17 cellular contexts compared by ENCODE assay signal in genomic region chr5:39503148-39503547, GRCh38.
DNase-seq lines count a peak whose midpoint lies in the region; ATAC-seq and TF ChIP-seq lines count a peak whose summit lies in the region.
"Had no signal": no experiment of that assay in that cellular context is flagged by ENCODE, and none has a peak within 500 bp of the region (broad histone marks: within the 10 kb centered on the region; RNA-seq: fewer than 3 reads in every experiment).

No MANE protein-coding gene starts in this region.

- in situ Hi-C loops in IMR-90 (cut with MboI; ENCODE audit: low sequenced_read_pairs) = no loop called here

- peak; percentile 75 for DNase-seq in IMR-90
- no peak for DNase-seq in chondrocyte (ENCODE audit: low spot score)
- peak; percentile 79 for DNase-seq in iris pigment epithelial cell (ENCODE audit: low read depth)
- DNase-seq in BE2C = no peak
- no peak for DNase-seq in NCI-H526 treated with DMSO at 0.1 percent for 48 hours (lab: John Stamatoyannopoulos, UW)
- no peak for DNase-seq in mesendoderm
- DNase-seq: activated CD8-positive, alpha-beta T cell treated with anti-CD3 and anti-CD28 coated beads for 36 hours; activated gamma-delta T cell treated with Interleukin-2 at 50 U/mL for 16 hours; CD4-positive, alpha-beta T cell; MM.1S; NCI-H226; retina; stimulated activated naive CD8-positive, alpha-beta T cell treated with anti-CD3 and anti-CD28 coated beads, Interleukin-15, Interleukin-2, amounts not matched to agents 100 U/mL and 50 U/mL, for 24 hours had no signal

- POLR2A ChIA-PET in IMR-90 (lab: Charles Lee; ENCODE audit: unreplicated experiment) = interaction anchor here (0.8 to 2.4 kb wide), 2 partner anchors 18 to 79 kb away, joined by 3 to 14 read pairs; partner anchors contain the start of gene DAB2

- H3K9me3 ChIP-seq in IMR-90 (ENCODE audit: control insufficient read depth, insufficient read depth, low read length) (no peaks in the 10 kb centered on the region), BE2C (no peaks in the 10 kb centered on the region)
- H3K9me3 ChIP-seq: HAP-1 had no signal

- no peaks in the 10 kb centered on the region for H3K36me3 Mint-ChIP-seq in chondrocyte (ENCODE audit: low read depth)

- H2BK120ac ChIP-seq in IMR-90 (ENCODE audit: low read depth, low read length) (peak overlapping the region; percentile 74), mesendoderm (ENCODE audit: low read depth, low read length) (no peak overlapping the region)

- intact Hi-C loops in IMR-90 (cut with micrococcal nuclease) = loop anchor here (2.0 kb wide), 1 partner anchor 14 kb away; no protein-coding TSS in a partner anchor

- H3K9ac ChIP-seq in IMR-90 (ENCODE audit: low read depth, low read length) (no peak overlapping the region), mesendoderm (ENCODE audit: low read length) (no peak overlapping the region)

- ATAC-seq in IMR-90 (ENCODE audit: low read depth) (peak; percentile 66), GM18502 (IDR thresholded peaks at IDR 0.05; ENCODE audit: poor library complexity, unreplicated experiment) (no peak)
- ATAC-seq: activated CD8-positive, alpha-beta T cell treated with anti-CD3 and anti-CD28 coated beads for 36 hours; stimulated activated naive CD8-positive, alpha-beta T cell treated with anti-CD3 and anti-CD28 coated beads, Interleukin-15, Interleukin-2, amounts not matched to agents 100 U/mL and 50 U/mL, for 24 hours had no signal

- H3K4me1 ChIP-seq in IMR-90 (ENCODE audit: control insufficient read depth, insufficient read depth, low read length) (peaks cover 21% of the 10 kb centered on the region), BE2C (no peaks in the 10 kb centered on the region), mesendoderm (ENCODE audit: control insufficient read depth, low read depth, low read length) (no peaks in the 10 kb centered on the region)
- H3K4me1 ChIP-seq: HAP-1 had no signal

- H4K91ac ChIP-seq in IMR-90 (ENCODE audit: insufficient read depth, low read depth, low read length) = peak overlapping the region; percentile 83

- no peaks in the 10 kb centered on the region for H3K27me3 ChIP-seq in IMR-90 (ENCODE audit: control insufficient read depth, insufficient read depth, low read length)
- H3K27me3 ChIP-seq in BE2C = no peaks in the 10 kb centered on the region
- no peaks in the 10 kb centered on the region for H3K27me3 ChIP-seq in mesendoderm (ENCODE audit: insufficient read depth, low read length, poor library complexity)
- H3K27me3 ChIP-seq: cardiac muscle cell had no signal

- H3K27ac Mint-ChIP-seq in chondrocyte (ENCODE audit: unreplicated experiment) = peak overlapping the region; percentile 96
- H3K27ac Mint-ChIP-seq: activated CD8-positive, alpha-beta T cell treated with anti-CD3 and anti-CD28 coated beads for 36 hours; CD4-positive, alpha-beta T cell had no signal

- H3K4me3 ChIP-seq in IMR-90 (ENCODE audit: insufficient read depth, low read depth, low read length) = no peak overlapping the region
- H3K4me3 ChIP-seq in skin epidermis = no peak overlapping the region
- no peak overlapping the region for H3K4me3 ChIP-seq in BE2C (ENCODE audit: low read depth, low read length)
- no peak overlapping the region for H3K4me3 ChIP-seq in mesendoderm (ENCODE audit: low read length)
- H3K4me3 ChIP-seq: cardiac muscle cell, HAP-1 had no signal

- peak overlapping the region; percentile 69 for H3K18ac ChIP-seq in IMR-90 (ENCODE audit: low read depth, low read length)
- H3K18ac ChIP-seq in mesendoderm (ENCODE audit: low read length) = no peak overlapping the region

- peak overlapping the region; percentile 91 for H4K5ac ChIP-seq in IMR-90 (ENCODE audit: low read depth, low read length)
- H4K5ac ChIP-seq in mesendoderm (ENCODE audit: low read length) = no peak overlapping the region

- no peak overlapping the region for H3K4me3 Mint-ChIP-seq in chondrocyte (ENCODE audit: unreplicated experiment)
- H3K4me3 Mint-ChIP-seq: activated CD8-positive, alpha-beta T cell treated with anti-CD3 and anti-CD28 coated beads for 36 hours; CD4-positive, alpha-beta T cell had no signal

- no peak overlapping the region for H2AFZ ChIP-seq in IMR-90 (replicated peaks; ENCODE audit: low read length, poor library complexity)

- H3K4me1 Mint-ChIP-seq in chondrocyte (ENCODE audit: low read depth) = peaks cover 66% of the 10 kb centered on the region

- H3K27ac ChIP-seq in IMR-90 (ENCODE audit: insufficient read depth, low read length) (peak overlapping the region; percentile 55; the same call in 1 of the 2 replicates), skin epidermis (peak overlapping the region in 14 of 21 experiments; percentile 4 to 84 (median 66)), mesendoderm (ENCODE audit: low read depth, low read length) (no peak overlapping the region)
- H3K27ac ChIP-seq: cardiac muscle cell had no signal

- WGBS in IMR-90 (ENCODE audit: extremely low coverage in 2 of 2, insufficient read length in 1 of 2), 2 experiments = no CpG with 5 or more reads among the region's 1 CpG
- no CpG with 5 or more reads among the region's 1 CpG for WGBS in mesendoderm (ENCODE audit: extremely low coverage, insufficient coverage, low lambda C conversion rate)

- no peak for TF ChIP-seq POLR2A in IMR-90 (IDR thresholded peaks at IDR 0.05; ENCODE audit: low read depth, low read length)

- no peaks in the 10 kb centered on the region for H3K79me2 ChIP-seq in mesendoderm (ENCODE audit: control insufficient read depth, insufficient read depth, low read length)

- H3K23ac ChIP-seq in IMR-90 (ENCODE audit: low read depth, low read length) (no peak overlapping the region), mesendoderm (ENCODE audit: low read length) (no peak overlapping the region)

- H2BK5ac ChIP-seq in IMR-90 (ENCODE audit: low read depth, low read length, poor library complexity, severe bottlenecking) (peak overlapping the region; percentile 95), mesendoderm (ENCODE audit: low read length) (no peak overlapping the region)

- TF ChIP-seq CTCF in IMR-90 (conservative IDR thresholded peaks at IDR 0.05; ENCODE audit: low read depth, low read length) (no peak), chondrocyte (IDR thresholded peaks at IDR 0.05) (no peak), BE2C (IDR thresholded peaks at IDR 0.05; ENCODE audit: low read depth, low read length) (no peak)

- no peaks in the 10 kb centered on the region for H3K79me1 ChIP-seq in IMR-90 (ENCODE audit: low read depth in 1 of 2, low read length in 2 of 2)
- no peaks in the 10 kb centered on the region for H3K79me1 ChIP-seq in mesendoderm (ENCODE audit: low read length)

- peak overlapping the region; percentile 50; the same call in 1 of the 2 replicates for H3K4me2 ChIP-seq in IMR-90 (ENCODE audit: low read depth, low read length)
- H3K4me2 ChIP-seq in mesendoderm (ENCODE audit: low read length) = no peak overlapping the region

- H3K56ac ChIP-seq in IMR-90 (ENCODE audit: extremely low read depth, insufficient read depth, low read length) = no peak overlapping the region
- no peak overlapping the region for H3K56ac ChIP-seq in mesendoderm (ENCODE audit: low read length)

- H3K4ac ChIP-seq in IMR-90 (ENCODE audit: low read depth, low read length) (peak overlapping the region; percentile 85), mesendoderm (ENCODE audit: low read depth, low read length) (no peak overlapping the region)

- 0 out of 2 replicates have a peak overlapping the region, but pooled peaks have one; percentile 46 for H2AK5ac ChIP-seq in IMR-90 (ENCODE audit: low read depth, low read length)
- H2AK5ac ChIP-seq in mesendoderm (ENCODE audit: low read length) = no peak overlapping the region

- H2AK9ac ChIP-seq in IMR-90 (replicated peaks; ENCODE audit: low read depth, low read length, poor library complexity) = no peak overlapping the region

- peak overlapping the region; percentile 76 for H3K14ac ChIP-seq in IMR-90 (replicated peaks; ENCODE audit: low read depth, low read length)

- dilution Hi-C loops in IMR-90 (cut with HindIII; ENCODE audit: low sequenced_read_pairs, unreplicated experiment) = no loop called here

- TF ChIP-seq RAD21 in IMR-90 (IDR thresholded peaks at IDR 0.05; ENCODE audit: low read length) = no peak

- no peaks in the 10 kb centered on the region for H3K27me3 Mint-ChIP-seq in chondrocyte (ENCODE audit: low read depth)

- no TSS peak for BruUV-seq in IMR-90 (replicated peaks; lab: Mats Ljungman, UMichigan)

- CTCF ChIA-PET in IMR-90 (lab: Yijun Ruan, JAX) = interaction anchor here (0.7 to 1.0 kb wide), 2 partner anchors 78 to 449 kb away, joined by 3 to 4 read pairs; partner anchors contain the start of gene DAB2

- peak overlapping the region; percentile 86 for H2BK20ac ChIP-seq in IMR-90 (ENCODE audit: low read depth, low read length)

- H3K9me3 Mint-ChIP-seq in chondrocyte (ENCODE audit: low read depth) = peaks cover 3% of the 10 kb centered on the region
- H3K9me3 Mint-ChIP-seq: activated CD8-positive, alpha-beta T cell treated with anti-CD3 and anti-CD28 coated beads for 36 hours; CD4-positive, alpha-beta T cell had no signal

- H4K20me1 ChIP-seq in IMR-90 (ENCODE audit: insufficient read depth, low read length) = no peaks in the 10 kb centered on the region

- H3K36me3 ChIP-seq in IMR-90 (ENCODE audit: control insufficient read depth, insufficient read depth, low read length) (no peaks in the 10 kb centered on the region), BE2C (no peaks in the 10 kb centered on the region), mesendoderm (ENCODE audit: control insufficient read depth, insufficient read depth, low read length) (no peaks in the 10 kb centered on the region)
- H3K36me3 ChIP-seq: cardiac muscle cell, HAP-1 had no signal

- H2BK15ac ChIP-seq in IMR-90 (ENCODE audit: low read depth, low read length) (peak overlapping the region; percentile 77; the same call in 2 of the 3 replicates), mesendoderm (replicated peaks; ENCODE audit: low read depth) (no peak overlapping the region)

- peak overlapping the region; percentile 14 to 66; a peak in 3 of 4 replicates for H4K8ac ChIP-seq in IMR-90 (ENCODE audit: low read depth in 2 of 2, low read length in 2 of 2)
- H4K8ac ChIP-seq in mesendoderm (ENCODE audit: low read depth, low read length) = no peak overlapping the region

- H3K9me1 ChIP-seq in IMR-90 (ENCODE audit: insufficient read depth, low read length) = peaks cover 14% of the 10 kb centered on the region

TF ChIP-seq in IMR-90, 13 proteins besides CTCF, POLR2A, EP300 and RAD21:
- TF ChIP-seq CEBPB (IDR thresholded peaks at IDR 0.05; ENCODE audit: low read depth, low read length) = peak; percentile 83
- no peak for TF ChIP-seq MXI1 (IDR thresholded peaks at IDR 0.05; ENCODE audit: borderline replicate concordance, low read depth, low read length)

Comparison
In these comparisons a context has a peak if more than half of its experiments do, and no peak if none do; other contexts are left out.
1. DNase-seq: peak in IMR-90 (single experiment) and iris pigment epithelial cell (single experiment); none in chondrocyte (single experiment), BE2C (single experiment), NCI-H526 treated with DMSO at 0.1 percent for 48 hours (single experiment) and mesendoderm (single experiment).